ENCODE assay signal across 16 cellular contexts in the genomic region with DNA sequence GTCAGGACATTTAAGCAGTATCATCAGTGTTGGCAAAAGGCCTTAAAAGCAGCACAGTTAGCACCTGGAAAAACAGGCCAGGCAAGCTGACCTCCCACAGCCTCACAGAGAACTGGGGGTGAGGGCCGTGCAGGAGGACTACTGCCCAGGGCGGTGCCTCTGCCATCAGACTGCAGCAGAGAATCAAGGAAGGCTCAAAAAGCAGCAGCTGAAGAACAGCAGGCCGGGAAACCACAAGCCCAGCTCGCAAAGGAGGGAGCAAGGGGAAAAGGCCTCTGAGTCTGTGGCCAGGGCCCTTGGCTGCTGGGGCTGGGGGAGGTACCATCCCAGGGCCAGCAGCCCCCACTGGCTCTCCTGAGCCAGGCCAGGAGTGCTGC.
DNase-seq lines count a peak whose midpoint lies in the region; ATAC-seq, FAIRE-seq and TF ChIP-seq lines count a peak whose summit lies in the region.
"Had no signal": no experiment of that assay in that cellular context is flagged by ENCODE, and none has a peak within 500 bp of the region (broad histone marks: within the 10 kb centered on the region; RNA-seq: fewer than 3 reads in every experiment).

No MANE protein-coding gene starts in this region.

- no peaks in the 10 kb centered on the region for H4K20me1 ChIP-seq in HCT116 (ENCODE audit: insufficient read depth)

- no peak for FAIRE-seq in GM12891 (lab: Jason Lieb, UNC)
- FAIRE-seq: D721Med had no signal

- TF ChIP-seq CTCF in right atrium auricular region (IDR thresholded peaks at IDR 0.05) = no peak
- TF ChIP-seq CTCF in HCT116 (IDR thresholded peaks at IDR 0.05 in 2 of 3, conservative IDR thresholded peaks at IDR 0.05 in 1 of 3; ENCODE audit: borderline replicate concordance in 1 of 3, insufficient read depth in 1 of 3, low read depth in 2 of 3, low read length in 2 of 3) = no peak
- TF ChIP-seq CTCF in WTC11 (IDR thresholded peaks at IDR 0.05) = no peak

- DNase-seq in right atrium auricular region (ENCODE audit: low spot score) (peak; percentile 30), right cardiac atrium (no peak), HCT116 (ENCODE audit: low read depth, low spot score) (no peak), WTC11 (ENCODE audit: low spot score) (no peak), GM12891 (ENCODE audit: insufficient read length, low spot score) (no peak), NCI-H1092 (lab: John Stamatoyannopoulos, UW) (no peak)
- DNase-seq: GOT3, NCI-H2029, NCI-H524 treated with DMSO at 0.1 percent for 48 hours had no signal

- no peak overlapping the region for H3K4me3 Mint-ChIP-seq in WTC11
- H3K4me3 Mint-ChIP-seq: CD4-positive, alpha-beta T cell had no signal

- no peak overlapping the region for H2AFZ ChIP-seq in HCT116 (ENCODE audit: low read depth, low read length, poor library complexity, severe bottlenecking)

- H3K27me3 ChIP-seq in right atrium auricular region (no peaks in the 10 kb centered on the region), right cardiac atrium (ENCODE audit: control insufficient read depth, insufficient read depth) (no peaks in the 10 kb centered on the region), HCT116 (ENCODE audit: insufficient read depth, low read length) (no peaks in the 10 kb centered on the region)
- H3K27me3 ChIP-seq: BE2C, MG63 had no signal

- H3K4me1 ChIP-seq in right atrium auricular region (peaks cover 0 to 6% of the 10 kb centered on the region in 2 donors), right cardiac atrium (ENCODE audit: control insufficient read depth, insufficient read depth, low read length) (no peaks in the 10 kb centered on the region), HCT116 (ENCODE audit: control insufficient read depth in 1 of 2, insufficient read depth in 2 of 2, low read length in 2 of 2) (no peaks in the 10 kb centered on the region)
- H3K4me1 ChIP-seq: HAP-1 had no signal

- H3K27me3 Mint-ChIP-seq in WTC11 (ENCODE audit: low read depth) = no peaks in the 10 kb centered on the region
- H3K27me3 Mint-ChIP-seq: CD4-positive, alpha-beta T cell had no signal

- intact Hi-C loops in right cardiac atrium (cut with DNase I) (no loop called here), HCT116 (cut with micrococcal nuclease) (no loop called here)

- ATAC-seq in right cardiac atrium (no peak), HCT116 (peak; percentile 5; the same call in 1 of the 2 replicates), WTC11 (no peak), GM21526 (IDR thresholded peaks at IDR 0.05; ENCODE audit: low FRiP score, unreplicated experiment) (no peak)

- no peak overlapping the region for H3K4me2 ChIP-seq in HCT116 (ENCODE audit: low read length)

- no peaks in the 10 kb centered on the region for H3K4me1 Mint-ChIP-seq in WTC11

- no peak overlapping the region for H3K27ac ChIP-seq in right atrium auricular region
- H3K27ac ChIP-seq in right cardiac atrium (ENCODE audit: low read length) = no peak overlapping the region
- H3K27ac ChIP-seq in HCT116 (ENCODE audit: low read depth, low read length) = no peak overlapping the region
- H3K27ac ChIP-seq: RWPE1 had no signal

- WGBS in right cardiac atrium = 78% methylated on average over 4 of the region's 4 CpGs

- CTCF ChIA-PET in HCT116 (lab: Charles Lee) = interaction anchor here (1.0 to 1.2 kb wide), 2 partner anchors 10 to 203 kb away, joined by 3 to 4 read pairs; no protein-coding TSS in a partner anchor
- CTCF ChIA-PET in WTC11 (lab: Charles Lee) = interaction anchor here (0.6 to 3.1 kb wide), 36 partner anchors 9 to 356 kb away, joined by 3 to 27 read pairs (median 4); a partner anchor contains a TSS

- peaks cover 77% of the 10 kb centered on the region for H3K36me3 ChIP-seq in right atrium auricular region
- H3K36me3 ChIP-seq in HCT116 (ENCODE audit: control insufficient read depth in 1 of 2, insufficient read depth in 2 of 2, low read length in 2 of 2) = no peaks in the 10 kb centered on the region
- H3K36me3 ChIP-seq: BE2C, HAP-1, MG63 had no signal

- H3K27ac Mint-ChIP-seq in WTC11 = no peak overlapping the region
- H3K27ac Mint-ChIP-seq: CD4-positive, alpha-beta T cell had no signal

- no peaks in the 10 kb centered on the region for H3K79me2 ChIP-seq in HCT116 (ENCODE audit: insufficient read depth, low read length)

- BruUV-seq in HCT116 (replicated peaks; lab: Mats Ljungman, UMichigan) = no TSS peak

- H3K9me2 ChIP-seq in HCT116 (ENCODE audit: insufficient read depth) = no peaks in the 10 kb centered on the region

- TF ChIP-seq RAD21 in HCT116 (IDR thresholded peaks at IDR 0.05; ENCODE audit: low read depth) = no peak

- RAD21 ChIA-PET in HCT116 (lab: Charles Lee; ENCODE audit: low non-redundant PET in 1 of 2, low total read pairs in 2 of 2, uncharacterized antibody in 2 of 2, unreplicated experiment in 2 of 2) = no interaction called here

- H3K36me3 Mint-ChIP-seq in WTC11 = peaks cover 39% of the 10 kb centered on the region

- H3K9me3 Mint-ChIP-seq in WTC11 = no peaks in the 10 kb centered on the region
- H3K9me3 Mint-ChIP-seq: CD4-positive, alpha-beta T cell had no signal

- TF ChIP-seq POLR2A in HCT116 (IDR thresholded peaks at IDR 0.05; ENCODE audit: borderline replicate concordance, extremely low read depth, insufficient read depth, insufficient read length) = no peak
- TF ChIP-seq POLR2A in GM12891 (IDR thresholded peaks at IDR 0.05; ENCODE audit: low read depth, low read length) = no peak

- H3K4me3 ChIP-seq in right atrium auricular region = no peak overlapping the region
- H3K4me3 ChIP-seq in right cardiac atrium (ENCODE audit: low read length) = no peak overlapping the region
- no peak overlapping the region for H3K4me3 ChIP-seq in HCT116 (replicated peaks in 1 of 2; ENCODE audit: low read depth in 1 of 2, low read length in 2 of 2)
- H3K4me3 ChIP-seq: HAP-1, MG63 had no signal

- POLR2A ChIA-PET in HCT116 (lab: Charles Lee) (no interaction called here), WTC11 (lab: Charles Lee) (no interaction called here)

- no peak overlapping the region for H3K9ac ChIP-seq in HCT116 (ENCODE audit: low read length)

- no peaks in the 10 kb centered on the region for H3K9me3 ChIP-seq in right atrium auricular region
- H3K9me3 ChIP-seq in right cardiac atrium (ENCODE audit: control insufficient read depth, low read length) = no peaks in the 10 kb centered on the region
- H3K9me3 ChIP-seq in HCT116 (ENCODE audit: control insufficient read depth in 1 of 2, insufficient read depth in 1 of 2, low read depth in 1 of 2, low read length in 2 of 2) = no peaks in the 10 kb centered on the region
- H3K9me3 ChIP-seq: BE2C, HAP-1, MG63 had no signal

TF ChIP-seq in HCT116, 20 proteins besides CTCF, POLR2A, EP300 and RAD21 (continues in another document):
- TF ChIP-seq ZNF274 (IDR thresholded peaks at IDR 0.05; ENCODE audit: low read depth, low read length) (no peak), JUND (IDR thresholded peaks at IDR 0.05) (no peak), TCF7L2 (IDR thresholded peaks at IDR 0.05; ENCODE audit: borderline replicate concordance, extremely low read depth, insufficient read depth, insufficient read length) (no peak), YY1 (IDR thresholded peaks at IDR 0.05; ENCODE audit: extremely low read depth, insufficient replicate concordance, low read depth, low read length) (no peak), CBX3 (IDR thresholded peaks at IDR 0.05; ENCODE audit: low read depth) (no peak), SRF (IDR thresholded peaks at IDR 0.05; ENCODE audit: low read depth) (no peak), CEBPB (IDR thresholded peaks at IDR 0.05; ENCODE audit: low read depth) (no peak)

TF ChIP-seq in WTC11, 78 proteins besides CTCF, POLR2A, EP300 and RAD21:
- TF ChIP-seq ZNF219 (CRISPR knock-in tag; IDR thresholded peaks at IDR 0.05; ENCODE audit: borderline replicate concordance) (0 out of 2 replicates have a peak, but pooled peaks have one; percentile 24), NFYB (CRISPR knock-in tag; conservative IDR thresholded peaks at IDR 0.05; ENCODE audit: low read depth) (no peak), TEAD1 (CRISPR knock-in tag; IDR thresholded peaks at IDR 0.05) (no peak), GTF2I (CRISPR knock-in tag; conservative IDR thresholded peaks at IDR 0.05) (no peak), SMAD3 (CRISPR knock-in tag; IDR thresholded peaks at IDR 0.05; ENCODE audit: borderline replicate concordance) (no peak), SMAD4 (CRISPR knock-in tag; IDR thresholded peaks at IDR 0.05) (no peak)
- TF ChIP-seq, protein P1, sequence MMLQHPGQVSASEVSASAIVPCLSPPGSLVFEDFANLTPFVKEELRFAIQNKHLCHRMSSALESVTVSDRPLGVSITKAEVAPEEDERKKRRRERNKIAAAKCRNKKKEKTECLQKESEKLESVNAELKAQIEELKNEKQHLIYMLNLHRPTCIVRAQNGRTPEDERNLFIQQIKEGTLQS (CRISPR knock-in tag; conservative IDR thresholded peaks at IDR 0.05) = no peak

TF ChIP-seq in GM12891, 5 proteins besides CTCF, POLR2A, EP300 and RAD21:
- TF ChIP-seq SPI1 (IDR thresholded peaks at IDR 0.05; ENCODE audit: low read depth, low read length) = no peak
- no peak for TF ChIP-seq POU2F2 (IDR thresholded peaks at IDR 0.05; ENCODE audit: low read depth, low read length)
- TF ChIP-seq POLR2AphosphoS5 (IDR thresholded peaks at IDR 0.05; ENCODE audit: low read depth, low read length) = no peak
- TF ChIP-seq TAF1 (IDR thresholded peaks at IDR 0.05; ENCODE audit: low read depth, low read length) = no peak
- TF ChIP-seq PAX5 (IDR thresholded peaks at IDR 0.05; ENCODE audit: insufficient read depth, low read length, severe bottlenecking) = no peak
